12 cellular contexts compared by ENCODE assay signal in the genomic region with DNA sequence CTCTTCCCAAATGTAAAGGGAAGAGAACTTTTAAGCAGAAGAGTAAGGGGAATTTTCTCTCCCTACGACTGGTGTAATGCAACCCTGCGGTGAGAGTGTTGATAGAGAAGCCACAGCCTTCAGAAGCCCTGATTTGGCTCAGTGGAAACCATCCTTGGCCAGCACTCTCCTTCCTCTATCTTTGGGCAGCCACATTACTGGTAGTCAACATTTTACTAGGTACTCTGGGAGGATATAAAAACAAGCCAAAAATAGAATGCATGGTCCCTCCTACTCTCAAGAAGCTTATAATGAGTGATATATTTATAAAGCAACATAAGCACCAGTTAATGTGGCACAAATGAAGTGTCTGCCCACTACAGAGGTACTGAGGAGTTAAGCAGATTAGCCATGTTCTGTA.
"Had no signal": no experiment of that assay in that cellular context is flagged by ENCODE, and none has a peak within 500 bp of the region (broad histone marks: within the 10 kb centered on the region; RNA-seq: fewer than 3 reads in every experiment).

No MANE protein-coding gene starts in this region.

- DNase-seq: cortex of kidney; effector memory CD4-positive, alpha-beta T cell; immature natural killer cell; mesendoderm; naive thymus-derived CD8-positive, alpha-beta T cell; posterior cingulate gyrus; small intestine; stimulated activated CD4-positive, alpha-beta T cell treated with anti-CD3 and anti-CD28 coated beads, Interleukin-12 subunit alpha, Interleukin-12 subunit beta, amount 100 ng/mL, for 4 hours; stimulated activated naive CD4-positive, alpha-beta T cell treated with Interleukin-2 at 50 U/mL for 16 hours; trophoblast cell had no signal

- H3K9me3 Mint-ChIP-seq: immature natural killer cell; naive thymus-derived CD8-positive, alpha-beta T cell; neural crest cell had no signal

- H3K36me3 Mint-ChIP-seq: immature natural killer cell; naive thymus-derived CD8-positive, alpha-beta T cell had no signal

- H3K27ac Mint-ChIP-seq: immature natural killer cell; naive thymus-derived CD8-positive, alpha-beta T cell had no signal

- H3K4me3 Mint-ChIP-seq: immature natural killer cell; naive thymus-derived CD8-positive, alpha-beta T cell; neural crest cell had no signal

- H3K4me1 Mint-ChIP-seq: immature natural killer cell; naive thymus-derived CD8-positive, alpha-beta T cell had no signal

- ATAC-seq: esophagus mucosa; naive thymus-derived CD8-positive, alpha-beta T cell had no signal
